ENCODE assay signal across 22 cellular contexts in the genomic region with DNA sequence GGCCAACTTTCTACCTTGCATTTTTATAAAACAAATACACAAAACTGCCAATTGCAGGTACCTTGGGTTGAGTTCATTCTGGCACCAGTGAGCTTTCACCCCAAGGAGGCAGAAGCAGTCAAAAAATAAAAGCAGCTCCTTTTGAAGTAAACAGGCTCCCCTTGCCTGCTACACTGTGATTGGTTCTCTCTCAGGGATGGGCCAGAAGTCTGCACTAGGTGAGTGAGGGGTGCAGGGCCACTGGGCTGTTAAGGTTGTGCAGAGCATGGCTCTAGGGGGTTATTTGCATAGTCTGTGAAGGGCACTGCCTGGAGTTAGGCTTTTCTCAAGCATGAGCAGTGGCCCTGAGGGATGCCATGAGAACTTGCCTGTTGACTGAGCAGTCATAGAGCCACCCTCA. TPM values are rescaled to one million over a fixed set of nuclear protein-coding genes. Genes with fewer than 3 reads are reported as not detected.
A peak's percentile ranks its signal among the peaks of the same experiment; 100 is the strongest.
DNase-seq lines count a peak whose midpoint lies in the region; ATAC-seq and TF ChIP-seq lines count a peak whose summit lies in the region.
"Had no signal": no experiment of that assay in that cellular context is flagged by ENCODE, and none has a peak within 500 bp of the region (broad histone marks: within the 10 kb centered on the region; RNA-seq: fewer than 3 reads in every experiment).

No MANE protein-coding gene starts in this region.

- H3K4me3 Mint-ChIP-seq in endodermal cell (no peak overlapping the region), neural crest cell (no peak overlapping the region)
- H3K4me3 Mint-ChIP-seq: CD4-positive, alpha-beta T cell; central memory CD8-positive, alpha-beta T cell; nephron progenitor cell had no signal

- H3K4me1 ChIP-seq in DND-41 (ENCODE audit: insufficient read depth, low read length) (no peaks in the 10 kb centered on the region), endodermal cell (ENCODE audit: control insufficient read depth, insufficient read depth, low read length) (peaks cover 7% of the 10 kb centered on the region)

- no peak overlapping the region for H2AFZ ChIP-seq in DND-41 (ENCODE audit: low read depth, low read length)
- H2AFZ ChIP-seq: hepatocyte had no signal

- ATAC-seq in DND-41 (ENCODE audit: insufficient read depth, low read depth) = no peak
- no peak for ATAC-seq in GM21447 (IDR thresholded peaks at IDR 0.05; ENCODE audit: unreplicated experiment)
- ATAC-seq in HG02970 (IDR thresholded peaks at IDR 0.05; ENCODE audit: low FRiP score, unreplicated experiment) = no peak

- no peak overlapping the region for H3K27ac ChIP-seq in DND-41 (ENCODE audit: low read length)
- no peak overlapping the region for H3K27ac ChIP-seq in endodermal cell (ENCODE audit: low read depth, low read length)
- H3K27ac ChIP-seq: KMS-11 had no signal

- H4K20me1 ChIP-seq in DND-41 (ENCODE audit: insufficient read depth, low read length) = no peaks in the 10 kb centered on the region

- DNase-seq in DND-41 (no peak), NCI-H69 (lab: John Stamatoyannopoulos, UW) (peak; percentile 32), endodermal cell (no peak), neural crest cell (ENCODE audit: low read depth, low spot score) (no peak), inferior parietal cortex (ENCODE audit: extremely low spot score) (no peak), OCI-M1 (lab: John Stamatoyannopoulos, UW) (no peak)
- DNase-seq: activated naive CD4-positive, alpha-beta T cell; amniotic stem cell; CD4-positive, alpha-beta T cell; effector CD8-positive, alpha-beta T cell; NCI-H2081 treated with DMSO at 0.1 percent for 48 hours; NCI-H524; nephron progenitor cell; Right ventricle myocardium superior had no signal

- H3K36me3 ChIP-seq in DND-41 (ENCODE audit: insufficient read depth, low read length) = no peaks in the 10 kb centered on the region
- no peaks in the 10 kb centered on the region for H3K36me3 ChIP-seq in endodermal cell (ENCODE audit: control insufficient read depth, insufficient read depth, low read length)

- no peaks in the 10 kb centered on the region for H3K27me3 Mint-ChIP-seq in endodermal cell (ENCODE audit: insufficient read depth)
- no peaks in the 10 kb centered on the region for H3K27me3 Mint-ChIP-seq in neural crest cell (ENCODE audit: low read depth)
- H3K27me3 Mint-ChIP-seq: CD4-positive, alpha-beta T cell had no signal

- H3K4me2 ChIP-seq in DND-41 (ENCODE audit: insufficient read depth, low read length) = no peak overlapping the region
- H3K4me2 ChIP-seq: KMS-11 had no signal

- H3K9me3 ChIP-seq in DND-41 (ENCODE audit: insufficient read depth, low read length, severe bottlenecking) (no peaks in the 10 kb centered on the region), endodermal cell (ENCODE audit: control insufficient read depth, low read length) (peaks cover 7% of the 10 kb centered on the region)

- H3K4me1 Mint-ChIP-seq in endodermal cell (peaks cover 18% of the 10 kb centered on the region), neural crest cell (peaks cover 47% of the 10 kb centered on the region)
- H3K4me1 Mint-ChIP-seq: central memory CD8-positive, alpha-beta T cell had no signal

- H3K9me3 Mint-ChIP-seq in endodermal cell = no peaks in the 10 kb centered on the region
- peaks cover 2% of the 10 kb centered on the region for H3K9me3 Mint-ChIP-seq in neural crest cell
- H3K9me3 Mint-ChIP-seq: CD4-positive, alpha-beta T cell; central memory CD8-positive, alpha-beta T cell; nephron progenitor cell had no signal

- no peaks in the 10 kb centered on the region for H3K79me2 ChIP-seq in DND-41 (ENCODE audit: insufficient read depth, low read length)
- H3K79me2 ChIP-seq: hepatocyte had no signal

- H3K27me3 ChIP-seq in DND-41 (ENCODE audit: insufficient read depth, low read length, poor library complexity) = no peaks in the 10 kb centered on the region
- H3K27me3 ChIP-seq in endodermal cell (ENCODE audit: control insufficient read depth, insufficient read depth, low read length, poor library complexity, severe bottlenecking) = no peaks in the 10 kb centered on the region
- H3K27me3 ChIP-seq: hepatocyte had no signal

- H3K36me3 Mint-ChIP-seq in endodermal cell (ENCODE audit: low read depth) (peaks cover 2% of the 10 kb centered on the region), neural crest cell (ENCODE audit: low read depth) (peaks cover 2% of the 10 kb centered on the region)

- H3K4me3 ChIP-seq in DND-41 (ENCODE audit: low read depth in 1 of 2, low read length in 2 of 2) (no peak overlapping the region), endodermal cell (ENCODE audit: low read length) (no peak overlapping the region)
- H3K4me3 ChIP-seq: hepatocyte had no signal

- peak; percentile 9 for TF ChIP-seq CTCF in DND-41 (IDR thresholded peaks at IDR 0.05; ENCODE audit: borderline replicate concordance, extremely low read depth, low read length, poor library complexity, severe bottlenecking)
- peak; percentile 18 for TF ChIP-seq CTCF in endodermal cell (conservative IDR thresholded peaks at IDR 0.05)
- TF ChIP-seq CTCF in neural crest cell (conservative IDR thresholded peaks at IDR 0.05) = no peak

- H3K27ac Mint-ChIP-seq in endodermal cell = no peak overlapping the region
- H3K27ac Mint-ChIP-seq in neural crest cell (ENCODE audit: unreplicated experiment) = peak overlapping the region; percentile 77
- H3K27ac Mint-ChIP-seq: CD4-positive, alpha-beta T cell; nephron progenitor cell had no signal

- H3K9ac ChIP-seq in DND-41 (ENCODE audit: low read depth, low read length) (no peak overlapping the region), endodermal cell (ENCODE audit: extremely low read depth, low read length, poor library complexity, severe bottlenecking) (no peak overlapping the region)
- H3K9ac ChIP-seq: KMS-11 had no signal

RNA-seq across cellular contexts. Expression of gene AKNAD1, which starts 39.1 kb away (rescaled TPM):
- total RNA-seq in endodermal cell (1 to 10 TPM in 1 of 2 donors, under 1 TPM in 1; 0.20 to 2.0 TPM), neural crest cell (1.0 and 1.4 TPM in 2 replicates)
- 0.43 TPM for polyA plus RNA-seq in endodermal cell (2013, experiment 1 of 2)
- polyA plus RNA-seq in endodermal cell (2013, experiment 2 of 2) = 0.29 TPM
- total RNA-seq: CD4-positive, alpha-beta T cell; Daoy; mesenteric fat pad; Right ventricle myocardium superior; T-helper 1 cell treated with Interleukin-12 subunit alpha and Interleukin-12 subunit beta and Interleukin-4 antibody, amounts not matched to agents 30 ng/mL and 1 ng/mL, for 36 hours had no signal
- polyA plus RNA-seq: hepatocyte had no signal

RNA-seq across cellular contexts. Expression of gene GPSM2, which starts 59.0 kb away (rescaled TPM):
- total RNA-seq in endodermal cell (10 to 100 TPM; 39.0 to 60.1 TPM), neural crest cell (29.0 and 33.8 TPM in 2 replicates)
- 47.1 TPM for polyA plus RNA-seq in endodermal cell (2013, experiment 1 of 2)
- polyA plus RNA-seq in endodermal cell (2013, experiment 2 of 2) = 57.8 TPM
